Comparison of ENCODE assay signal across 8 cellular contexts in genomic region chr19:2944775-2945574, GRCh38. TPM values are rescaled to one million over a fixed set of nuclear protein-coding genes. Genes with fewer than 3 reads are reported as not detected.
A peak's percentile ranks its signal among the peaks of the same experiment; 100 is the strongest.
DNase-seq lines count a peak whose midpoint lies in the region; ATAC-seq and TF ChIP-seq lines count a peak whose summit lies in the region.

ZNF77 (minus strand) TSS chr19:2944971; CDS start chr19:2944840, 131 bp downstream.

- no peaks in the 10 kb centered on the region for H3K36me3 ChIP-seq in PC-9 (ENCODE audit: low read depth)
- no peaks in the 10 kb centered on the region for H3K36me3 ChIP-seq in mucosa of stomach (ENCODE audit: control insufficient read depth, insufficient read depth, low read length)

- no peaks in the 10 kb centered on the region for H4K20me1 ChIP-seq in PC-9 (ENCODE audit: insufficient read depth)

- peak within 1 kb of the TSS; percentile 93 for H2AFZ ChIP-seq in PC-9

- H3K27ac Mint-ChIP-seq in IgD-negative memory B cell: peak within 1 kb of the TSS; percentile 85 to 98 (median 95)

- H3K9me2 ChIP-seq in PC-9 (ENCODE audit: insufficient read depth): no peaks in the 10 kb centered on the region

- TF ChIP-seq CTCF in PC-9 (conservative IDR thresholded peaks at IDR 0.05): no peak

- peak within 1 kb of the TSS; percentile 84 for H3K4me2 ChIP-seq in PC-9

- BruUV-seq in PC-9 (replicated peaks; lab: Mats Ljungman, UMichigan): no TSS peak

- peak within 1 kb of the TSS; percentile 61 for H3K27ac ChIP-seq in PC-9

- H3K4me1 Mint-ChIP-seq in IgD-negative memory B cell: peaks cover 13 to 18% (median 13%) of the 10 kb centered on the region in 3 donors

- H3K9ac ChIP-seq in mucosa of stomach (ENCODE audit: low read length): peak within 1 kb of the TSS; percentile 91

- H3K79me2 ChIP-seq in PC-9 (ENCODE audit: low read depth): peaks cover 12% of the 10 kb centered on the region

- peaks cover 2% of the 10 kb centered on the region for H3K36me3 Mint-ChIP-seq in IgD-negative memory B cell

- peak within 1 kb of the TSS; percentile 64 for H3K4me3 ChIP-seq in PC-9
- peak within 1 kb of the TSS; percentile 84 for H3K4me3 ChIP-seq in mucosa of stomach (ENCODE audit: low read length)

- H3K9me3 ChIP-seq in PC-9 (ENCODE audit: insufficient read depth, low read depth) (no peaks in the 10 kb centered on the region), mucosa of stomach (ENCODE audit: control insufficient read depth, low read length) (no peaks in the 10 kb centered on the region)

- H3K27me3 Mint-ChIP-seq in IgD-negative memory B cell: no peaks in the 10 kb centered on the region

- no peaks in the 10 kb centered on the region; the same call in 1 of the 2 replicates for H3K4me1 ChIP-seq in PC-9 (replicated peaks; ENCODE audit: insufficient read depth)
- H3K4me1 ChIP-seq in mucosa of stomach (ENCODE audit: control insufficient read depth, insufficient read depth, low read length): peaks cover 22% of the 10 kb centered on the region

- peaks cover 11% of the 10 kb centered on the region; the same call in 1 of the 2 replicates for H3F3A ChIP-seq in PC-9 (ENCODE audit: insufficient read depth, low read depth)

- POLR2A ChIA-PET in PC-9 (lab: Charles Lee; ENCODE audit: unreplicated experiment): interaction anchor here (0.6 kb wide), 1 partner anchor 91 kb away, joined by 3 read pairs; no protein-coding TSS in a partner anchor

- ATAC-seq in GM21576 (IDR thresholded peaks at IDR 0.05; ENCODE audit: unreplicated experiment) (peak; percentile 93), esophagus mucosa (peak; percentile 98)

- DNase-seq in DMS153 (lab: John Stamatoyannopoulos, UW) (peak; percentile 99), PC-9 (peak; percentile 94 to 96)
- DNase-seq in activated T-cell treated with anti-CD3 and anti-CD28 coated beads, Interleukin-2, amount 50 U/mL, for 48 hours: peak; percentile 100
- DNase-seq in stimulated activated CD8-positive, alpha-beta memory T cell treated with anti-CD3 and anti-CD28 coated beads, Interleukin-4, amount 100 ng/mL, for 48 hours: peak; percentile 99

- H3K9me3 Mint-ChIP-seq in IgD-negative memory B cell: no peaks in the 10 kb centered on the region

- H3K27me3 ChIP-seq in PC-9 (ENCODE audit: insufficient read depth, low read depth): no peaks in the 10 kb centered on the region
- H3K27me3 ChIP-seq in mucosa of stomach (ENCODE audit: control insufficient read depth, insufficient read depth, low read length): no peaks in the 10 kb centered on the region

- CTCF ChIA-PET in PC-9 (lab: Charles Lee): no interaction called here

- intact Hi-C loops in PC-9 (cut with micrococcal nuclease; ENCODE audit: unreplicated experiment): loop anchor here (2.0 kb wide), 1 partner anchor 44 kb away; the partner anchor contains the start of gene ZNF57

- H3K4me3 Mint-ChIP-seq in IgD-negative memory B cell: peak within 1 kb of the TSS; percentile 86 to 99 (median 97)

RNA-seq across cellular contexts. Expression of gene ZNF77, which starts in this region (rescaled TPM):
- polyA plus RNA-seq in IgD-negative memory B cell: 1.7 TPM
- total RNA-seq in PC-9 (2021) (2.1 and 2.5 TPM in 2 replicates), esophagus mucosa (2.4 TPM)

Comparison
In these comparisons a context has a peak if more than half of its experiments do, and no peak if none do; other contexts are left out.
1. Peak in every context shown above with its lines: DNase-seq, ATAC-seq, H3K4me3 ChIP-seq and H3K27ac ChIP-seq.